In genomic region chr10:91251430-91252056, GRCh38 we compare ENCODE assay signal across 8 cellular contexts. TPM values are rescaled to one million over a fixed set of nuclear protein-coding genes. Genes with fewer than 3 reads are reported as not detected.
DNase-seq lines count a peak whose midpoint lies in the region; ATAC-seq and TF ChIP-seq lines count a peak whose summit lies in the region.

No MANE protein-coding gene starts in this region.

- H3K9ac ChIP-seq in liver (ENCODE audit: low read depth in 1 of 2, low read length in 2 of 2): no peak overlapping the region

- H3K4me1 ChIP-seq in liver (ENCODE audit: control insufficient read depth in 4 of 4, insufficient read depth in 4 of 4, low read length in 3 of 4): peaks cover 0 to 3% (median 0%) of the 10 kb centered on the region in 4 donors

- no peaks in the 10 kb centered on the region for H3K27me3 ChIP-seq in liver (ENCODE audit: control insufficient read depth in 4 of 4, insufficient read depth in 4 of 4, low read length in 3 of 4)

- peak; percentile 98 for TF ChIP-seq RAD21 in liver (IDR thresholded peaks at IDR 0.05)

- ATAC-seq in GM21619 (IDR thresholded peaks at IDR 0.05; ENCODE audit: unreplicated experiment): peak; percentile 59
- ATAC-seq in activated CD4-positive, CD25-positive, alpha-beta regulatory T cell treated with anti-CD3 and anti-CD28 coated beads, Interleukin-2, amount 50 U/mL, for 24 hours: peak; percentile 49 to 71
- ATAC-seq in HG03175 (IDR thresholded peaks at IDR 0.05; ENCODE audit: unreplicated experiment): no peak

- H3K4me3 ChIP-seq in liver (ENCODE audit: low read depth in 1 of 3, low read length in 3 of 3): no peak overlapping the region

- peaks cover 2 to 26% (median 20%) of the 10 kb centered on the region in 4 donors for H3K36me3 ChIP-seq in liver (ENCODE audit: control insufficient read depth in 4 of 4, insufficient read depth in 3 of 4, low read depth in 1 of 4, low read length in 3 of 4)

- no peak overlapping the region for H3K27ac ChIP-seq in liver (ENCODE audit: low read depth in 1 of 2, low read length in 2 of 2)

- DNase-seq in CMK (ENCODE audit: low read depth): peak; percentile 8
- peak; percentile 2 for DNase-seq in NCI-H2107 (lab: John Stamatoyannopoulos, UW)
- DNase-seq in dedifferentiated amniotic fluid mesenchymal stem cell (ENCODE audit: extremely low spot score): peak; percentile 53
- peak; percentile 6 for DNase-seq in stimulated activated CD8-positive, alpha-beta memory T cell treated with anti-CD3 and anti-CD28 coated beads, Interleukin-12 subunit alpha, Interleukin-12 subunit beta, amount 100 ng/mL, for 4 hours (ENCODE audit: low read depth)

- TF ChIP-seq CTCF in liver (IDR thresholded peaks at IDR 0.05; ENCODE audit: low read depth, low read length, missing input control): peak; percentile 96

- no peaks in the 10 kb centered on the region for H3K9me3 ChIP-seq in liver (ENCODE audit: control insufficient read depth in 4 of 4, low read length in 3 of 4)

TF ChIP-seq in liver, 16 proteins besides CTCF, POLR2A, EP300 and RAD21:
- TF ChIP-seq HNF4A (conservative IDR thresholded peaks at IDR 0.05) (no peak), ATF3 (IDR thresholded peaks at IDR 0.05) (no peak), JUND (IDR thresholded peaks at IDR 0.05) (no peak), TAF1 (conservative IDR thresholded peaks at IDR 0.05) (no peak), FOXA1 (IDR thresholded peaks at IDR 0.05) (no peak), GABPA (IDR thresholded peaks at IDR 0.05 in 1 of 2, conservative IDR thresholded peaks at IDR 0.05 in 1 of 2) (no peak), NR2F2 (IDR thresholded peaks at IDR 0.05) (no peak), MAX (IDR thresholded peaks at IDR 0.05) (no peak), EGR1 (IDR thresholded peaks at IDR 0.05; ENCODE audit: low read depth in 2 of 2) (no peak), HNF4G (IDR thresholded peaks at IDR 0.05) (no peak), REST (IDR thresholded peaks at IDR 0.05) (no peak), SP1 (IDR thresholded peaks at IDR 0.05) (no peak), YY1 (IDR thresholded peaks at IDR 0.05) (no peak), RXRA (IDR thresholded peaks at IDR 0.05) (no peak), FOXA2 (IDR thresholded peaks at IDR 0.05) (no peak)
- TF ChIP-seq, protein P1, sequence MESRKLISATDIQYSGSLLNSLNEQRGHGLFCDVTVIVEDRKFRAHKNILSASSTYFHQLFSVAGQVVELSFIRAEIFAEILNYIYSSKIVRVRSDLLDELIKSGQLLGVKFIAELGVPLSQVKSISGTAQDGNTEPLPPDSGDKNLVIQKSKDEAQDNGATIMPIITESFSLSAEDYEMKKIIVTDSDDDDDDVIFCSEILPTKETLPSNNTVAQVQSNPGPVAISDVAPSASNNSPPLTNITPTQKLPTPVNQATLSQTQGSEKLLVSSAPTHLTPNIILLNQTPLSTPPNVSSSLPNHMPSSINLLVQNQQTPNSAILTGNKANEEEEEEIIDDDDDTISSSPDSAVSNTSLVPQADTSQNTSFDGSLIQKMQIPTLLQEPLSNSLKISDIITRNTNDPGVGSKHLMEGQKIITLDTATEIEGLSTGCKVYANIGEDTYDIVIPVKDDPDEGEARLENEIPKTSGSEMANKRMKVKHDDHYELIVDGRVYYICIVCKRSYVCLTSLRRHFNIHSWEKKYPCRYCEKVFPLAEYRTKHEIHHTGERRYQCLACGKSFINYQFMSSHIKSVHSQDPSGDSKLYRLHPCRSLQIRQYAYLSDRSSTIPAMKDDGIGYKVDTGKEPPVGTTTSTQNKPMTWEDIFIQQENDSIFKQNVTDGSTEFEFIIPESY (IDR thresholded peaks at IDR 0.05): no peak

RNA-seq across cellular contexts. Expression of gene PCGF5, which starts 31.1 kb away (rescaled TPM):
- total RNA-seq in liver: 10 to 100 TPM; 34.8 to 55.5 TPM
- 10 to 100 TPM; 18.9 to 29.6 TPM for polyA plus RNA-seq in liver

Comparison
In these comparisons a context has a peak if more than half of its experiments do, and no peak if none do; other contexts are left out.
1. DNase-seq: peak in every context shown above with its lines; median percentile 53 in dedifferentiated amniotic fluid mesenchymal stem cell; 8 in CMK; 6 in stimulated activated CD8-positive, alpha-beta memory T cell treated with anti-CD3 and anti-CD28 coated beads, Interleukin-12 subunit alpha, Interleukin-12 subunit beta, amount 100 ng/mL, for 4 hours; 2 in NCI-H2107.